In the genomic region with DNA sequence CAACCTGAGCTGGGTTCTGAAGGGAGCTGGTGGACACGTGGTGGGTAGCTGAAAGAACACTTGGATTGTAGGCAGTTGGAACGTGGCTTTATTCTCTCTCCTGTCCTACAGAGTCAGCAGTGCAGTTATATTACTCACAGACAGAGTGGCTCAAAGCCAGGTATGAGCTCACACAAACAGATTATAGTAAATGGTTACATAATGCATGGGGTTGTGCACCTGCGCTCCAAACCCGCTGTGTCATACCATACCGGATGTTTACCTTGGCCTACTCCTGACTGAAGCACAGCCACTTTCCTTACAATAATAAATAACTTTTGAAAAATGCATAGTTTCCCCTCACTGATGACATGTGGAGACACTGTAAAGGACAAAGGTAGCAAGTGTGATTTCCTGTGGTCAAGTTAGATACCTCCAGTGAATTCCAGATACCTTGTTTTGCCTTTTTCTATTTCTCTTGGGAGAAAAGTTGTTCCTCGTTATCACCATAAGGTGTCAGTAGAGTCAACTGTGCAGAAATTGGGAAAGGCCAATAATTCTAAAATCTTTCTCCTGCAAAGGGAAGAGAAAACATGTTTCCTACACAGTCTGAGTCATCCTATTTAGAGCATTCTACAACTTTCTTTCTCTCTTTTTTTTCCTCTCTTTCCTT, we compare ENCODE assay signal across 9 cellular contexts. TPM values are rescaled to one million over a fixed set of nuclear protein-coding genes. Genes with fewer than 3 reads are reported as not detected.
DNase-seq lines count a peak whose midpoint lies in the region; ATAC-seq, FAIRE-seq and TF ChIP-seq lines count a peak whose summit lies in the region.
"Had no signal": no experiment of that assay in that cellular context is flagged by ENCODE, and none has a peak within 500 bp of the region (broad histone marks: within the 10 kb centered on the region; RNA-seq: fewer than 3 reads in every experiment).

No MANE protein-coding gene starts in this region.

- H3K27ac Mint-ChIP-seq in HFFc6 = no peak overlapping the region

- peak; percentile 33 for DNase-seq in A673 (ENCODE audit: low spot score)
- DNase-seq in HFFc6 = no peak
- DNase-seq in keratinocyte (ENCODE audit: low read depth, low spot score) = no peak
- DNase-seq in DMS79 (lab: John Stamatoyannopoulos, UW) = no peak
- no peak for DNase-seq in GM19240 (ENCODE audit: insufficient read length, low spot score)

- CTCF ChIA-PET in A673 (lab: Charles Lee) = no interaction called here

- FAIRE-seq in keratinocyte (lab: Jason Lieb, UNC) = no peak
- FAIRE-seq: TTC549 had no signal

- H3K27me3 ChIP-seq in A673 (replicated peaks; ENCODE audit: insufficient read depth, low read depth, low read length, poor library complexity) (peaks cover 11% of the 10 kb centered on the region), keratinocyte (ENCODE audit: control insufficient read depth, extremely low read depth, insufficient read depth, low read length) (no peaks in the 10 kb centered on the region)

- intact Hi-C loops in A673 (cut with micrococcal nuclease; ENCODE audit: unreplicated experiment) = no loop called here

- H3K4me1 Mint-ChIP-seq in HFFc6 (ENCODE audit: low read depth) = no peaks in the 10 kb centered on the region

- no peak overlapping the region for H3K4me2 ChIP-seq in keratinocyte (ENCODE audit: control insufficient read depth, extremely low read depth, insufficient read depth, low read depth, low read length)

- H3K9me3 Mint-ChIP-seq in HFFc6 = peaks cover 41% of the 10 kb centered on the region

- no peaks in the 10 kb centered on the region for H3K27me3 Mint-ChIP-seq in HFFc6 (ENCODE audit: insufficient read depth)

- H3K27ac ChIP-seq in A673 (ENCODE audit: low read depth, low read length, poor library complexity, severe bottlenecking) (no peak overlapping the region), VCaP (no peak overlapping the region), keratinocyte (ENCODE audit: control insufficient read depth, insufficient read depth, low read length) (no peak overlapping the region)

- H3K9me3 ChIP-seq in A673 (ENCODE audit: low read depth, low read length, poor library complexity, severe bottlenecking) (no peaks in the 10 kb centered on the region), keratinocyte (ENCODE audit: control insufficient read depth, low read depth, low read length) (no peaks in the 10 kb centered on the region)

- H3K9me1 ChIP-seq in keratinocyte (ENCODE audit: control insufficient read depth, extremely low read depth, insufficient read depth, low read length) = no peaks in the 10 kb centered on the region

- no peaks in the 10 kb centered on the region for H4K20me1 ChIP-seq in keratinocyte (ENCODE audit: control insufficient read depth, extremely low read depth, insufficient read depth, low read length)

- dilution Hi-C loops in keratinocyte (cut with MboI; ENCODE audit: extremely low pct_ligation_motif_present, low sequenced_read_pairs) = no loop called here

- no peak for ATAC-seq in activated CD4-positive, CD25-positive, alpha-beta regulatory T cell treated with anti-CD3 and anti-CD28 coated beads, Interleukin-2, amount 50 U/mL, for 24 hours
- ATAC-seq in HG02884 (IDR thresholded peaks at IDR 0.05; ENCODE audit: unreplicated experiment) = no peak

- no peak overlapping the region for H2AFZ ChIP-seq in keratinocyte (ENCODE audit: control insufficient read depth, low read length)

- no peak overlapping the region for H3K9ac ChIP-seq in keratinocyte (ENCODE audit: control insufficient read depth, extremely low read depth, insufficient read depth, low read length)

- no peak overlapping the region for H3K4me3 ChIP-seq in A673 (ENCODE audit: low read depth, low read length, poor library complexity, severe bottlenecking)
- H3K4me3 ChIP-seq in keratinocyte (ENCODE audit: control insufficient read depth in 2 of 3, extremely low read depth in 1 of 3, insufficient read depth in 2 of 3, low read depth in 1 of 3, low read length in 3 of 3) = no peak overlapping the region

- BruUV-seq in A673 (replicated peaks; lab: Mats Ljungman, UMichigan) = no TSS peak

- H3K36me3 ChIP-seq in A673 (ENCODE audit: insufficient read depth, low read length, poor library complexity, severe bottlenecking) = no peaks in the 10 kb centered on the region
- H3K36me3 ChIP-seq in keratinocyte (ENCODE audit: control insufficient read depth in 2 of 2, extremely low read depth in 1 of 2, insufficient read depth in 2 of 2, low read length in 2 of 2) = no peaks in the 10 kb centered on the region

- no peaks in the 10 kb centered on the region for H3K36me3 Mint-ChIP-seq in HFFc6 (ENCODE audit: low read depth)

- no peaks in the 10 kb centered on the region for H3K79me2 ChIP-seq in keratinocyte (ENCODE audit: control insufficient read depth, insufficient read depth, low read length)

- POLR2A ChIA-PET in A673 (lab: Charles Lee; ENCODE audit: low non-redundant PET) = no interaction called here

- no peaks in the 10 kb centered on the region for H3K4me1 ChIP-seq in A673 (ENCODE audit: insufficient read depth, low read length, poor library complexity, severe bottlenecking)
- H3K4me1 ChIP-seq in keratinocyte (ENCODE audit: control insufficient read depth, extremely low read depth, insufficient read depth, low read length) = no peaks in the 10 kb centered on the region

- TF ChIP-seq CTCF in A673 (conservative IDR thresholded peaks at IDR 0.05; ENCODE audit: low read depth, low read length) (peak; percentile 59), HFFc6 (IDR thresholded peaks at IDR 0.05) (peak; percentile 50), VCaP (conservative IDR thresholded peaks at IDR 0.05) (peak; percentile 26; the same call in 1 of the 2 replicates), keratinocyte (optimal IDR thresholded peaks at IDR 0.05 in 1 of 3, IDR thresholded peaks at IDR 0.05 in 1 of 3, conservative IDR thresholded peaks at IDR 0.05 in 1 of 3; ENCODE audit: extremely low read depth in 1 of 3, insufficient read depth in 2 of 3, low read length in 3 of 3) (peak in 2 of 3 experiments; percentile 15 to 53)

- no peak overlapping the region for H3K4me3 Mint-ChIP-seq in HFFc6

RNA-seq across cellular contexts. Expression of a gene that starts 13.5 kb away (rescaled TPM):
- not detected in 2 replicates for total RNA-seq in A673 (2021)
- total RNA-seq in HFFc6 (2021; fragmentation: NEBNext Ultra II Directional; extraction: Animal tissue kit (Norgen Biotek cat#: 25700)) = not detected
- polyA plus RNA-seq in keratinocyte = not detected in 3 replicates
- not detected for polyA plus RNA-seq in keratinocyte (2011; ENCODE audit: low read depth)
- not detected in 2 replicates for polyA plus RNA-seq in keratinocyte (2011; cell fraction: cytosol; rRNA removed)
- not detected in 2 replicates for polyA plus RNA-seq in keratinocyte (2011; cell fraction: nucleus; rRNA removed)
- not detected in 2 replicates for polyA plus RNA-seq in keratinocyte (2012; ENCODE audit: low replicate concordance)
- polyA minus RNA-seq in keratinocyte = not detected in 3 replicates
- not detected for polyA minus RNA-seq in keratinocyte (2011; cell fraction: cytosol; rRNA and poly(A)+ RNA removed)
- polyA minus RNA-seq in keratinocyte (2011; cell fraction: nucleus; rRNA and poly(A)+ RNA removed) = not detected in 2 replicates
